Comparison of ENCODE assay signal across 6 cellular contexts in the genomic region with DNA sequence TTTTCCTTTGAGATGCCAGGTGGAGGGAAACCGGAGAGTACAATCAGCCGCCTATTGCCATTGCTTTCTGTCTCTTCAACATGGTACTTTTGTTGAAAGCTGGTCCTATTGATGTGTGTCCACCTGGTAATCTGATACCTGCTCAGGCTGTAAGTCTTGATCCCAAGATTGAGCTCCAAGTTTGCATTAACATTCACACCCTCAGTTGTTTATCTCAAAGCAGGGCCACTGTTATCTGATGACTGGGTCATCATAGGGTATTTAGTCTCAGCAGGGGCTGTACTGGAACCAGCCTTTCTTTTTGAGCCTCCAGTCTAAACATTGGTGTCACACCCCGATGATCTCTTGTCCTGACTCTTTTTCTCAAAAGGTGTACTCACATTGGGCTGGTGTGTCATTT.
"Had no signal": no experiment of that assay in that cellular context is flagged by ENCODE, and none has a peak within 500 bp of the region (broad histone marks: within the 10 kb centered on the region; RNA-seq: fewer than 3 reads in every experiment).

No MANE protein-coding gene starts in this region.

- ATAC-seq: HepG2 had no signal

- H3K4me3 Mint-ChIP-seq: H9, IgD-negative memory B cell had no signal

- DNase-seq: GM23248, H9, HCEC 1CT, KBM-7 had no signal

- H3K9me3 Mint-ChIP-seq: H9 had no signal

- H3K4me3 ChIP-seq: GM23248 had no signal

- H2AFZ ChIP-seq: GM23248 had no signal

- H3K27me3 Mint-ChIP-seq: IgD-negative memory B cell had no signal

- H3K27ac Mint-ChIP-seq: H9, IgD-negative memory B cell had no signal

- H3K36me3 Mint-ChIP-seq: IgD-negative memory B cell had no signal

- H3K27ac ChIP-seq: GM23248 had no signal

- H3K4me1 Mint-ChIP-seq: IgD-negative memory B cell had no signal

- H3K9ac ChIP-seq: GM23248 had no signal
